ENCODE assay signal across 18 cellular contexts in the genomic region with DNA sequence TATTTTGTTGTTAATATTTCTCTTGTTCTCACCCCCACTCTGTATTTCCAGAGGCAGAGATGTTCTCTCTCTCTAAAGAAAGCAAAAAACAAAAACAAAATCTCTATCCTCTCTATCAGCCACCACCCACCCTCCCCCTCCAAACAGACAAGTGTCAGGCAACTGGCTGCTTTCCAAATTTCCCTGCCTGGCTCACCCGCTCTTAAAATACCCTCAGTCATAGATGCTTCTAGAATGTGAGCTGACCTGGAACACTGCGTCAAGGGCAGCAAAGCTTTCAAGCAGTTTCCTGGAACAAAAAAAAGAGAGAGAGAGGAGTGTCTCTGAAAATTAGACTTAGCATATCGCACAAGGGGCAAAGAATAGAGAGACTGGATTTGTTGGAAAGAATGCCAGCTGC.
DNase-seq lines count a peak whose midpoint lies in the region; ATAC-seq and TF ChIP-seq lines count a peak whose summit lies in the region.
"Had no signal": no experiment of that assay in that cellular context is flagged by ENCODE, and none has a peak within 500 bp of the region (broad histone marks: within the 10 kb centered on the region; RNA-seq: fewer than 3 reads in every experiment).

No MANE protein-coding gene starts in this region.

- H3K27me3 ChIP-seq in BLaER1 treated with 17β-estradiol and CSF1 and Interleukin-3, amounts not matched to agents 10 nM and 100 nM = no peaks in the 10 kb centered on the region
- H3K27me3 ChIP-seq in sigmoid colon = no peaks in the 10 kb centered on the region
- H3K27me3 ChIP-seq in lower lobe of right lung (ENCODE audit: low read depth) = no peaks in the 10 kb centered on the region

- peak overlapping the region in 1 of 5 experiments; percentile 3 for H3K4me3 Mint-ChIP-seq in brain
- H3K4me3 Mint-ChIP-seq in activated T-helper 1 cell treated with anti-CD3 and anti-CD28 coated beads, Interleukin-12 subunit alpha, Interleukin-12 subunit beta, Interleukin-2, Interleukin-4 antibody, amounts not matched to agents 30 ng/mL and 10 ng/mL and 1 ng/mL, durations not matched to agents 14 hours and 24 hours and 36 hours = no peak overlapping the region
- H3K4me3 Mint-ChIP-seq: activated naive CD4-positive, alpha-beta T cell treated with anti-CD3 and anti-CD28 coated beads, Interleukin-2, amount 50 U/mL, for 24 hours; effector memory CD8-positive, alpha-beta T cell; T-helper 1 cell treated with Interleukin-12 subunit alpha and Interleukin-12 subunit beta and Interleukin-4 antibody, amounts not matched to agents 30 μg/mL and 1 μg/mL, for 36 hours had no signal

- no peaks in the 10 kb centered on the region for H4K20me1 ChIP-seq in BLaER1 treated with 17β-estradiol and CSF1 and Interleukin-3, amounts not matched to agents 10 nM and 100 nM

- H3K4me1 ChIP-seq in BLaER1 treated with 17β-estradiol and CSF1 and Interleukin-3, amounts not matched to agents 10 nM and 100 nM = peaks cover 24 to 48% (median 34%) of the 10 kb centered on the region in 10 experiments
- peaks cover 0 to 10% (median 3%) of the 10 kb centered on the region in 4 donors for H3K4me1 ChIP-seq in sigmoid colon
- H3K4me1 ChIP-seq in lower lobe of right lung = no peaks in the 10 kb centered on the region

- H3K4me3 ChIP-seq in BLaER1 treated with 17β-estradiol and CSF1 and Interleukin-3, amounts not matched to agents 10 nM and 100 nM = no peak overlapping the region
- no peak overlapping the region for H3K4me3 ChIP-seq in sigmoid colon
- H3K4me3 ChIP-seq in lower lobe of right lung = no peak overlapping the region

- no peak for TF ChIP-seq EP300 in sigmoid colon (IDR thresholded peaks at IDR 0.05)

- 0 out of 22 replicates have a peak, but pooled peaks cover 0 to 6% (median 0%) of the 10 kb centered on the region in 11 experiments for H3K9me3 ChIP-seq in BLaER1 treated with 17β-estradiol and CSF1 and Interleukin-3, amounts not matched to agents 10 nM and 100 nM (replicated peaks in 1 of 11)
- H3K9me3 ChIP-seq in sigmoid colon (no peaks in the 10 kb centered on the region), lower lobe of right lung (no peaks in the 10 kb centered on the region)

- no peak overlapping the region for H3K27ac ChIP-seq in BLaER1 treated with 17β-estradiol and CSF1 and Interleukin-3, amounts not matched to agents 10 nM and 100 nM
- H3K27ac ChIP-seq in sigmoid colon = no peak overlapping the region
- no peak overlapping the region for H3K27ac ChIP-seq in lower lobe of right lung

- H3K9ac ChIP-seq in BLaER1 treated with 17β-estradiol and CSF1 and Interleukin-3, amounts not matched to agents 10 nM and 100 nM = no peak overlapping the region

- intact Hi-C loops in sigmoid colon (cut with DNase I) (no loop called here), lower lobe of right lung (cut with DNase I) (no loop called here)
- intact Hi-C loops in activated T-helper 1 cell treated with anti-CD3 and anti-CD28 coated beads, Interleukin-12 subunit alpha, Interleukin-12 subunit beta, Interleukin-2, Interleukin-4 antibody, amounts not matched to agents 30 ng/mL and 10 ng/mL and 1 ng/mL, durations not matched to agents 14 hours and 24 hours and 36 hours (cut with micrococcal nuclease) = no loop called here

- H3K36me3 ChIP-seq in BLaER1 treated with 17β-estradiol and CSF1 and Interleukin-3, amounts not matched to agents 10 nM and 100 nM = no peaks in the 10 kb centered on the region
- H3K36me3 ChIP-seq in sigmoid colon = no peaks in the 10 kb centered on the region
- no peaks in the 10 kb centered on the region for H3K36me3 ChIP-seq in lower lobe of right lung

- H3K4me1 Mint-ChIP-seq in brain = peaks cover 42% of the 10 kb centered on the region
- no peaks in the 10 kb centered on the region for H3K4me1 Mint-ChIP-seq in activated T-helper 1 cell treated with anti-CD3 and anti-CD28 coated beads, Interleukin-12 subunit alpha, Interleukin-12 subunit beta, Interleukin-2, Interleukin-4 antibody, amounts not matched to agents 30 ng/mL and 10 ng/mL and 1 ng/mL, durations not matched to agents 14 hours and 24 hours and 36 hours (ENCODE audit: low read depth)
- H3K4me1 Mint-ChIP-seq: activated naive CD4-positive, alpha-beta T cell treated with anti-CD3 and anti-CD28 coated beads, Interleukin-2, amount 50 U/mL, for 24 hours had no signal

- TF ChIP-seq POLR2A in sigmoid colon (IDR thresholded peaks at IDR 0.05) = no peak

- peak overlapping the region in 9 of 11 experiments; percentile 21 to 76 (median 51); a peak in 17 of 22 replicates for H3K4me2 ChIP-seq in BLaER1 treated with 17β-estradiol and CSF1 and Interleukin-3, amounts not matched to agents 10 nM and 100 nM

- peak overlapping the region; percentile 15 to 91 (median 64) for H3K27ac Mint-ChIP-seq in brain
- H3K27ac Mint-ChIP-seq in activated T-helper 1 cell treated with anti-CD3 and anti-CD28 coated beads, Interleukin-12 subunit alpha, Interleukin-12 subunit beta, Interleukin-2, Interleukin-4 antibody, amounts not matched to agents 30 ng/mL and 10 ng/mL and 1 ng/mL, durations not matched to agents 14 hours and 24 hours and 36 hours = no peak overlapping the region
- H3K27ac Mint-ChIP-seq: activated naive CD4-positive, alpha-beta T cell treated with anti-CD3 and anti-CD28 coated beads, Interleukin-2, amount 50 U/mL, for 24 hours; effector memory CD8-positive, alpha-beta T cell; T-helper 1 cell treated with Interleukin-12 subunit alpha and Interleukin-12 subunit beta and Interleukin-4 antibody, amounts not matched to agents 30 μg/mL and 1 μg/mL, for 36 hours had no signal

- 46 to 61% methylated on average over 3 of the region's 3 CpGs for WGBS in sigmoid colon, 2 donors

- H3K27me3 Mint-ChIP-seq in brain = peaks cover 8% of the 10 kb centered on the region
- peaks cover 20% of the 10 kb centered on the region for H3K27me3 Mint-ChIP-seq in activated T-helper 1 cell treated with anti-CD3 and anti-CD28 coated beads, Interleukin-12 subunit alpha, Interleukin-12 subunit beta, Interleukin-2, Interleukin-4 antibody, amounts not matched to agents 30 ng/mL and 10 ng/mL and 1 ng/mL, durations not matched to agents 14 hours and 24 hours and 36 hours (ENCODE audit: insufficient read depth)

- H3K36me3 Mint-ChIP-seq in brain = no peaks in the 10 kb centered on the region
- no peaks in the 10 kb centered on the region for H3K36me3 Mint-ChIP-seq in activated T-helper 1 cell treated with anti-CD3 and anti-CD28 coated beads, Interleukin-12 subunit alpha, Interleukin-12 subunit beta, Interleukin-2, Interleukin-4 antibody, amounts not matched to agents 30 ng/mL and 10 ng/mL and 1 ng/mL, durations not matched to agents 14 hours and 24 hours and 36 hours (ENCODE audit: low read depth)
- H3K36me3 Mint-ChIP-seq: activated naive CD4-positive, alpha-beta T cell treated with anti-CD3 and anti-CD28 coated beads, Interleukin-2, amount 50 U/mL, for 24 hours had no signal

- no peak for ATAC-seq in lower lobe of right lung
- ATAC-seq: effector memory CD8-positive, alpha-beta T cell; HCT116 had no signal

- DNase-seq in NCI-H1105 (lab: John Stamatoyannopoulos, UW) = peak; percentile 7
- DNase-seq in midbrain (lab: John Stamatoyannopoulos, UW) = peak; percentile 8
- no peak for DNase-seq in sigmoid colon
- DNase-seq in lower lobe of right lung = no peak
- no peak for DNase-seq in GM19240 (ENCODE audit: insufficient read length, low spot score)
- no peak for DNase-seq in activated T-helper 1 cell treated with anti-CD3 and anti-CD28 coated beads, Interleukin-12 subunit alpha, Interleukin-12 subunit beta, Interleukin-2, Interleukin-4 antibody, amounts not matched to agents 30 ng/mL and 10 ng/mL and 1 ng/mL, durations not matched to agents 14 hours and 24 hours and 36 hours (ENCODE audit: low spot score)
- DNase-seq: activated CD8-positive, alpha-beta memory T cell treated with anti-CD3 and anti-CD28 coated beads, Interleukin-2, amount 50 U/mL, for 48 hours; central memory CD4-positive, alpha-beta T cell; effector memory CD8-positive, alpha-beta T cell; mesendoderm; NCI-H526; occipital lobe; stimulated activated CD4-positive, alpha-beta T cell treated with anti-CD3 and anti-CD28 coated beads, Interleukin-12 subunit alpha, Interleukin-12 subunit beta, amount 100 ng/mL, for 4 hours had no signal

- TF ChIP-seq CTCF in brain (conservative IDR thresholded peaks at IDR 0.05) = no peak
- TF ChIP-seq CTCF in sigmoid colon (IDR thresholded peaks at IDR 0.05) = no peak
- TF ChIP-seq CTCF in lower lobe of right lung (IDR thresholded peaks at IDR 0.05) = no peak

- H3K9me3 Mint-ChIP-seq in brain = peaks cover 0 to 13% (median 5%) of the 10 kb centered on the region in 5 experiments
- no peaks in the 10 kb centered on the region for H3K9me3 Mint-ChIP-seq in activated T-helper 1 cell treated with anti-CD3 and anti-CD28 coated beads, Interleukin-12 subunit alpha, Interleukin-12 subunit beta, Interleukin-2, Interleukin-4 antibody, amounts not matched to agents 30 ng/mL and 10 ng/mL and 1 ng/mL, durations not matched to agents 14 hours and 24 hours and 36 hours
- H3K9me3 Mint-ChIP-seq: activated naive CD4-positive, alpha-beta T cell treated with anti-CD3 and anti-CD28 coated beads, Interleukin-2, amount 50 U/mL, for 24 hours; effector memory CD8-positive, alpha-beta T cell; T-helper 1 cell treated with Interleukin-12 subunit alpha and Interleukin-12 subunit beta and Interleukin-4 antibody, amounts not matched to agents 30 μg/mL and 1 μg/mL, for 36 hours had no signal

Comparison
In these comparisons a context has a peak if more than half of its experiments do, and no peak if none do; other contexts are left out.
1. DNase-seq: peak in NCI-H1105 (single experiment) and midbrain (single experiment); none in sigmoid colon (single experiment), lower lobe of right lung (single experiment), GM19240 (single experiment) and activated T-helper 1 cell treated with anti-CD3 and anti-CD28 coated beads, Interleukin-12 subunit alpha, Interleukin-12 subunit beta, Interleukin-2, Interleukin-4 antibody, amounts not matched to agents 30 ng/mL and 10 ng/mL and 1 ng/mL, durations not matched to agents 14 hours and 24 hours and 36 hours (single experiment).